Comparison of ENCODE assay signal across 2 cellular contexts in the genomic region with DNA sequence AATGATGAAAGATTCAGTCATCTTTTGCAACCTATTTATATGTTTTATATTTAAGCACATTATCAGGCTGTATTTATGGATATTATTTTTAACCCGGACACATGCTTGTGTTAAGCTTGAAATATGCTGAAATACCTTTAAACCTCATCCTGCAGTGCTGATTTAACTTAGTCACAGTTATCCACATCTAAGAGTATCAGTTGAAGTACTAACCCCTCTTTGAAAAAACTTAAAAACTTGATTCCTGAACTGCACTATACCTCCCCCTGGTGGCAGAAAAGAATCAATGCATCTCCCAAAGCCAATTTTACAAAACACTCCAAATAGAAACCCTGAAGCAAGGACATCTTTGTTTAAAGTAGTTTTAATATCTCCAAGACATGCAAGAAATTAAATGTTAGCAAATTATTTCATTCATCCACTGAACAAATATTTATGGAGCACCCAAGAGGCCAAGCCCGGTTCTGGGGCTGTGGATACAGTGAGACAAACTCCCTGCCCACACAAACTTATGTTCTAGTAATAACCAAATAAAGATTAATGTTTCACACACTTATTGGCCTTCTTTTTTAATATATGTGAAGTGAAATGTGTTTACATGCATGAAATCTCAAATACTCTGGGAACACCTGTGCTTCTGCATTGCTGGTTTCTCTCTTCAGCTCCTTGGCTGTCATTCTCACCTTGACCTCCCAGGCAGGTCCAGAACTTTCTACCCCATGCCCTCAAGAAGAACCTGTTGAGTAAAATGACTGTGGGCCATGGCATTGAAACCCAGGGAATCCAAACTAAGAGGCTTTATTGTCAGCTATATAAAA.
TF ChIP-seq lines count a peak whose summit lies in the region.

No MANE protein-coding gene starts in this region.

TF ChIP-seq in SK-N-SH, 30 proteins besides CTCF, POLR2A, EP300 and RAD21:
- TF ChIP-seq ELF1 (IDR thresholded peaks at IDR 0.05) (no peak), TEAD4 (IDR thresholded peaks at IDR 0.05; ENCODE audit: borderline replicate concordance, insufficient read depth) (0 out of 2 replicates have a peak, but pooled peaks have one; percentile 4), JUND (IDR thresholded peaks at IDR 0.05) (peak; percentile 1; the same call in 1 of the 2 replicates), RCOR1 (IDR thresholded peaks at IDR 0.05; ENCODE audit: low read length) (0 out of 2 replicates have a peak, but pooled peaks have one; percentile 11), MXI1 (IDR thresholded peaks at IDR 0.05; ENCODE audit: low read depth, low read length) (no peak), MEF2A (IDR thresholded peaks at IDR 0.05; ENCODE audit: borderline replicate concordance, low read depth) (peak; percentile 9; the same call in 1 of the 2 replicates), SIN3A (IDR thresholded peaks at IDR 0.05; ENCODE audit: borderline replicate concordance, low read depth, low read length) (no peak), SMC3 (IDR thresholded peaks at IDR 0.05; ENCODE audit: low read depth, low read length) (peak; percentile 63), TCF12 (IDR thresholded peaks at IDR 0.05) (0 out of 2 replicates have a peak, but pooled peaks have one; percentile 11)

TF ChIP-seq in endothelial cell of umbilical vein, 7 proteins besides CTCF, POLR2A, EP300 and RAD21:
- no peak for TF ChIP-seq EZH2 (IDR thresholded peaks at IDR 0.05; ENCODE audit: borderline replicate concordance, low read depth, low read length, severe bottlenecking)
- TF ChIP-seq JUN (IDR thresholded peaks at IDR 0.05; ENCODE audit: borderline replicate concordance, insufficient read depth, insufficient read length, low read depth): no peak
- no peak for TF ChIP-seq FOS (IDR thresholded peaks at IDR 0.05; ENCODE audit: borderline replicate concordance, insufficient read depth, low read length)
